In genomic region chr1:183812686-183813569, GRCh38 we compare ENCODE assay signal across 1 cellular context.
TF ChIP-seq lines count a peak whose summit lies in the region.

No MANE protein-coding gene starts in this region.

TF ChIP-seq in HepG2, 621 proteins besides CTCF, POLR2A, EP300 and RAD21 (continued from another document):
- no peak for TF ChIP-seq ZNF691 (CRISPR knock-in tag; IDR thresholded peaks at IDR 0.05; ENCODE audit: borderline replicate concordance, low read depth)
- TF ChIP-seq IKZF4 (CRISPR knock-in tag; IDR thresholded peaks at IDR 0.05; ENCODE audit: borderline replicate concordance, low read depth, not compliant biosample characterization) = no peak
- no peak for TF ChIP-seq ZNF879 (CRISPR knock-in tag; IDR thresholded peaks at IDR 0.05)
- no peak for TF ChIP-seq DNMT1 (CRISPR knock-in tag; IDR thresholded peaks at IDR 0.05)
- no peak for TF ChIP-seq ZNF552 (CRISPR knock-in tag; IDR thresholded peaks at IDR 0.05; ENCODE audit: borderline replicate concordance)
- TF ChIP-seq SOX13 (IDR thresholded peaks at IDR 0.05) = no peak
- TF ChIP-seq SOX13 (CRISPR knock-in tag; conservative IDR thresholded peaks at IDR 0.05 in 1 of 2, IDR thresholded peaks at IDR 0.05 in 1 of 2) = no peak
- TF ChIP-seq GZF1 (CRISPR knock-in tag; IDR thresholded peaks at IDR 0.05) = no peak
- no peak for TF ChIP-seq STAT5B (CRISPR knock-in tag; IDR thresholded peaks at IDR 0.05)
- no peak for TF ChIP-seq MIXL1 (CRISPR knock-in tag; IDR thresholded peaks at IDR 0.05)
- no peak for TF ChIP-seq HCFC1 (IDR thresholded peaks at IDR 0.05; ENCODE audit: low read depth, low read length)
- TF ChIP-seq MTERF4 (CRISPR knock-in tag; IDR thresholded peaks at IDR 0.05) = no peak
- no peak for TF ChIP-seq SSRP1 (CRISPR knock-in tag; IDR thresholded peaks at IDR 0.05)
- no peak for TF ChIP-seq ZZZ3 (CRISPR knock-in tag; IDR thresholded peaks at IDR 0.05; ENCODE audit: borderline replicate concordance)
- TF ChIP-seq THYN1 (CRISPR knock-in tag; IDR thresholded peaks at IDR 0.05; ENCODE audit: borderline replicate concordance, low read depth) = no peak
- no peak for TF ChIP-seq ZNF530 (CRISPR knock-in tag; IDR thresholded peaks at IDR 0.05; ENCODE audit: low read depth)
- no peak for TF ChIP-seq CREB1 (IDR thresholded peaks at IDR 0.05)
- TF ChIP-seq CREB1 (CRISPR knock-in tag; IDR thresholded peaks at IDR 0.05) = no peak
- TF ChIP-seq PAX8 (CRISPR knock-in tag; IDR thresholded peaks at IDR 0.05; ENCODE audit: borderline replicate concordance) = no peak
- TF ChIP-seq SP5 (CRISPR knock-in tag; IDR thresholded peaks at IDR 0.05; ENCODE audit: borderline replicate concordance, low read depth) = 0 out of 2 replicates have a peak, but pooled peaks have one; percentile 31
- TF ChIP-seq KDM1A (CRISPR knock-in tag; IDR thresholded peaks at IDR 0.05) = no peak
- no peak for TF ChIP-seq MAFG (CRISPR knock-in tag; IDR thresholded peaks at IDR 0.05)
- no peak for TF ChIP-seq CREM (IDR thresholded peaks at IDR 0.05)
- no peak for TF ChIP-seq CREM (CRISPR knock-in tag; IDR thresholded peaks at IDR 0.05)
- no peak for TF ChIP-seq ZNF337 (CRISPR knock-in tag; IDR thresholded peaks at IDR 0.05; ENCODE audit: borderline replicate concordance, low read depth)
- TF ChIP-seq ZEB1 (IDR thresholded peaks at IDR 0.05; ENCODE audit: insufficient replicate concordance, low read depth) = no peak
- no peak for TF ChIP-seq BCL6 (CRISPR knock-in tag; IDR thresholded peaks at IDR 0.05)
- no peak for TF ChIP-seq ZNF558 (CRISPR knock-in tag; IDR thresholded peaks at IDR 0.05; ENCODE audit: borderline replicate concordance)
- no peak for TF ChIP-seq EZH2 (conservative IDR thresholded peaks at IDR 0.05; ENCODE audit: low read depth, low read length)
- TF ChIP-seq WIZ (CRISPR knock-in tag; IDR thresholded peaks at IDR 0.05) = no peak
- no peak for TF ChIP-seq KLF15 (CRISPR knock-in tag; IDR thresholded peaks at IDR 0.05; ENCODE audit: borderline replicate concordance)
- TF ChIP-seq ZNF513 (CRISPR knock-in tag; conservative IDR thresholded peaks at IDR 0.05) = no peak
- 0 out of 2 replicates have a peak, but pooled peaks have one; percentile 14 for TF ChIP-seq PATZ1 (CRISPR knock-in tag; IDR thresholded peaks at IDR 0.05)
- TF ChIP-seq HMG20A (CRISPR knock-in tag; IDR thresholded peaks at IDR 0.05; ENCODE audit: borderline replicate concordance) = 0 out of 2 replicates have a peak, but pooled peaks have one; percentile 17
- TF ChIP-seq NR2C2 (CRISPR knock-in tag; IDR thresholded peaks at IDR 0.05; ENCODE audit: borderline replicate concordance) = no peak
- no peak for TF ChIP-seq ZNF740 (CRISPR knock-in tag; IDR thresholded peaks at IDR 0.05)
- peak; percentile 55; the same call in 1 of the 2 replicates for TF ChIP-seq ZNF292 (CRISPR knock-in tag; IDR thresholded peaks at IDR 0.05; ENCODE audit: borderline replicate concordance, low read depth)
- no peak for TF ChIP-seq KDM6A (CRISPR knock-in tag; IDR thresholded peaks at IDR 0.05; ENCODE audit: low read depth)
- no peak for TF ChIP-seq NFYB (CRISPR knock-in tag; IDR thresholded peaks at IDR 0.05)
- TF ChIP-seq ZNF615 (CRISPR knock-in tag; IDR thresholded peaks at IDR 0.05; ENCODE audit: borderline replicate concordance) = no peak
- no peak for TF ChIP-seq TCF7L2 (IDR thresholded peaks at IDR 0.05; ENCODE audit: low read depth, low read length)
- no peak for TF ChIP-seq ZNF747 (CRISPR knock-in tag; IDR thresholded peaks at IDR 0.05; ENCODE audit: borderline replicate concordance)
- no peak for TF ChIP-seq ZNF569 (CRISPR knock-in tag; IDR thresholded peaks at IDR 0.05; ENCODE audit: borderline replicate concordance)
- TF ChIP-seq ZSCAN31 (CRISPR knock-in tag; IDR thresholded peaks at IDR 0.05; ENCODE audit: low read depth) = no peak
- no peak for TF ChIP-seq CREB3 (CRISPR knock-in tag; IDR thresholded peaks at IDR 0.05)
- no peak for TF ChIP-seq NBN (conservative IDR thresholded peaks at IDR 0.05)
- TF ChIP-seq FOSL2 (CRISPR knock-in tag; IDR thresholded peaks at IDR 0.05) = peak; percentile 69
- no peak for TF ChIP-seq CHCHD3 (CRISPR knock-in tag; IDR thresholded peaks at IDR 0.05)
- no peak for TF ChIP-seq XRCC5 (optimal IDR thresholded peaks at IDR 0.05; ENCODE audit: low read length)
- TF ChIP-seq NAIF1 (CRISPR knock-in tag; IDR thresholded peaks at IDR 0.05; ENCODE audit: borderline replicate concordance) = no peak
- TF ChIP-seq JUN (CRISPR knock-in tag; IDR thresholded peaks at IDR 0.05) = no peak
- TF ChIP-seq ZSCAN12 (CRISPR knock-in tag; IDR thresholded peaks at IDR 0.05) = no peak
- no peak for TF ChIP-seq HOXA3 (CRISPR knock-in tag; IDR thresholded peaks at IDR 0.05)
- TF ChIP-seq ZNF136 (CRISPR knock-in tag; IDR thresholded peaks at IDR 0.05; ENCODE audit: low read depth) = no peak
TF ChIP-seq in HepG2: peak in this region for 11.
